Comparison of ENCODE assay signal across 1 cellular context in genomic region chr2:26542676-26543505, GRCh38.
TF ChIP-seq lines count a peak whose summit lies in the region.

No MANE protein-coding gene starts in this region.

TF ChIP-seq in GM23338, 12 proteins besides CTCF, POLR2A, EP300 and RAD21 (continued from another document):
- TF ChIP-seq ZNF462 (CRISPR knock-in tag; IDR thresholded peaks at IDR 0.05) = no peak
- TF ChIP-seq REST (IDR thresholded peaks at IDR 0.05; ENCODE audit: unreplicated experiment) = no peak
- TF ChIP-seq ZNF114 (CRISPR knock-in tag; IDR thresholded peaks at IDR 0.05) = no peak
